ENCODE assay signal across 1 cellular context in the genomic region with DNA sequence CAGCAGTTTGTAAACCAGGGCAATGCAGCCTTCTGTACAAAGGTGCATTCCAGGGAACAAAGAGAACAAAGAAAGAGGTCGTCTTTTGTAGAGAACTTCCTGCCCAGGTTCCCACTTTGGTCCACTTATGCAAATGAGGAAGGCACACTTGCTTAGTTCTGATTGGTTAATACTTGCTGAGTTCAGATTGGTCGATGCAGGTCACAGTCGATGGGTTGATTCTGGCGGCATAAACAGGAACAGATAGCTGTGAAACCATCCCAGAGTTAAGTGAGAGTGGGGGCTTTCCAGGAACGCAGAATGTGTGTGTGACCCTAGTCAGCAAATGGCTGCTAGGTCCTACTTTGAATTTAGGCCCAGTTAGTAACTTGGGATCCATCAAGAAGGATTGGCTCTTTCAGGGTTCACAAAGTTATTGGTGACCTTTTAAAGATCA.
TF ChIP-seq lines count a peak whose summit lies in the region.

No MANE protein-coding gene starts in this region.

TF ChIP-seq in H1, 55 proteins besides CTCF, POLR2A, EP300 and RAD21:
- TF ChIP-seq SIRT6 (IDR thresholded peaks at IDR 0.05; ENCODE audit: low read length) (no peak), TEAD4 (IDR thresholded peaks at IDR 0.05; ENCODE audit: low read depth, low read length) (0 out of 2 replicates have a peak, but pooled peaks have one; percentile 26)
